Comparison of ENCODE assay signal across 12 cellular contexts in the genomic region with DNA sequence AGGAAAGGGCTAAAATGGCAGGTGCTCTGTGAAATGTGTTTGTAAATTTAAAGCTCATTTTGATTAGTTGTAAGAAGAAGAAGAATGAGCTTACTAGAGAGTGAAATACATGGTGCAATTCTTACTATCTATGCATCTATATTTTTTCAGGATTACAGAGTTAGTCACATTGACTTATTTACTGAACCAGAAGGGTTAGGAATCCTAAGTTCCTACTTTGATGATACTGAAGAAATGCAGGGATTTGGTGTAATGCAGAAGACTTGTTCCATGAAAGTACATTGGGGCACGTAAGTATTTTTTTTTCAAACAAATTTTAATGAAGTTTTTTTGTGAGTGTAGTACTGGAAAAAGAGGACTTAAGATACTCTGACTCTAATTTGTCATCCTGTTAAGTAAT.
"Had no signal": no experiment of that assay in that cellular context is flagged by ENCODE, and none has a peak within 500 bp of the region (broad histone marks: within the 10 kb centered on the region; RNA-seq: fewer than 3 reads in every experiment).

No MANE protein-coding gene starts in this region.

- H3K4me2 ChIP-seq: neural progenitor cell had no signal

- H3K4me3 ChIP-seq: lung, neural progenitor cell, thoracic aorta had no signal

- H3K36me3 Mint-ChIP-seq: neural progenitor cell had no signal

- H3K27me3 ChIP-seq: neural progenitor cell had no signal

- H3K4me1 ChIP-seq: neural progenitor cell had no signal

- H3K9me3 Mint-ChIP-seq: effector memory CD8-positive, alpha-beta T cell; naive B cell; neural progenitor cell; stimulated activated effector memory CD8-positive, alpha-beta T cell treated with anti-CD3 and anti-CD28 coated beads, Interleukin-12 subunit alpha, Interleukin-12 subunit beta, amount 100 ng/mL, for 72 hours had no signal

- H2AFZ ChIP-seq: neural progenitor cell had no signal

- H3K36me3 ChIP-seq: neural progenitor cell, thoracic aorta had no signal

- H3K27me3 Mint-ChIP-seq: effector memory CD8-positive, alpha-beta T cell; naive B cell had no signal

- H3K27ac ChIP-seq: neural progenitor cell, thoracic aorta had no signal

- H3K4me1 Mint-ChIP-seq: neural progenitor cell had no signal

- ATAC-seq: effector memory CD8-positive, alpha-beta T cell; stimulated activated effector memory CD8-positive, alpha-beta T cell treated with anti-CD3 and anti-CD28 coated beads, Interleukin-12 subunit alpha, Interleukin-12 subunit beta, amount 100 ng/mL, for 72 hours had no signal

- H3K9me3 ChIP-seq: thoracic aorta had no signal

- H3K27ac Mint-ChIP-seq: effector memory CD8-positive, alpha-beta T cell; neural progenitor cell; stimulated activated effector memory CD8-positive, alpha-beta T cell treated with anti-CD3 and anti-CD28 coated beads, Interleukin-12 subunit alpha, Interleukin-12 subunit beta, amount 100 ng/mL, for 72 hours had no signal

- H3K4me3 Mint-ChIP-seq: effector memory CD8-positive, alpha-beta T cell; naive B cell; neural progenitor cell; stimulated activated effector memory CD8-positive, alpha-beta T cell treated with anti-CD3 and anti-CD28 coated beads, Interleukin-12 subunit alpha, Interleukin-12 subunit beta, amount 100 ng/mL, for 72 hours had no signal

- DNase-seq: activated CD4-positive, alpha-beta T cell treated with anti-CD3 and anti-CD28 coated beads, Interleukin-2, amount 50 U/mL, for 48 hours; activated CD4-positive, CD25-positive, alpha-beta regulatory T cell treated with anti-CD3 and anti-CD28 coated beads, Interleukin-2, amount 50 U/mL, for 72 hours; activated gamma-delta T cell treated with Interleukin-2 at 50 U/mL for 16 hours; activated T-cell treated with anti-CD3 and anti-CD28 coated beads, Interleukin-2, amount 50 U/mL, for 48 hours; effector memory CD8-positive, alpha-beta T cell; left colon; naive B cell; T-helper 9 cell had no signal

- H3K9ac ChIP-seq: neural progenitor cell had no signal
